Comparison of ENCODE assay signal across 2 cellular contexts in genomic region chr15:73367624-73368300, GRCh38.
TF ChIP-seq lines count a peak whose summit lies in the region.

No MANE protein-coding gene starts in this region.

TF ChIP-seq in HepG2, 621 proteins besides CTCF, POLR2A, EP300 and RAD21:
- TF ChIP-seq EZH2 (conservative IDR thresholded peaks at IDR 0.05; ENCODE audit: low read depth, low read length) (peak; percentile 12; the same call in 1 of the 2 replicates), ZNF777 (CRISPR knock-in tag; IDR thresholded peaks at IDR 0.05) (peak; percentile 75), ATF6 (CRISPR knock-in tag; conservative IDR thresholded peaks at IDR 0.05) (no peak)

TF ChIP-seq in H1, 55 proteins besides CTCF, POLR2A, EP300 and RAD21:
- TF ChIP-seq SUZ12 (IDR thresholded peaks at IDR 0.05; ENCODE audit: low read length): 0 out of 2 replicates have a peak, but pooled peaks have one; percentile 15
- 0 out of 2 replicates have a peak, but pooled peaks have one; percentile 19 for TF ChIP-seq RBBP5 (IDR thresholded peaks at IDR 0.05; ENCODE audit: borderline replicate concordance, low read depth, low read length)
- no peak for TF ChIP-seq CBX8 (IDR thresholded peaks at IDR 0.05; ENCODE audit: borderline replicate concordance, low read depth, low read length)
- TF ChIP-seq ASH2L (IDR thresholded peaks at IDR 0.05; ENCODE audit: low read length): peak; percentile 9
- no peak for TF ChIP-seq CTBP2 (IDR thresholded peaks at IDR 0.05; ENCODE audit: borderline replicate concordance, insufficient read depth, insufficient read length, low read length)
- TF ChIP-seq CHD2 (IDR thresholded peaks at IDR 0.05; ENCODE audit: low read length): no peak
- no peak for TF ChIP-seq KDM5A (IDR thresholded peaks at IDR 0.05; ENCODE audit: low read length)
- no peak for TF ChIP-seq NRF1 (IDR thresholded peaks at IDR 0.05; ENCODE audit: low read depth, low read length)
- TF ChIP-seq SIRT6 (IDR thresholded peaks at IDR 0.05; ENCODE audit: low read length): no peak
- 0 out of 2 replicates have a peak, but pooled peaks have one; percentile 16 for TF ChIP-seq GABPA (IDR thresholded peaks at IDR 0.05; ENCODE audit: borderline replicate concordance, insufficient read depth, low read length)
